In the genomic region with DNA sequence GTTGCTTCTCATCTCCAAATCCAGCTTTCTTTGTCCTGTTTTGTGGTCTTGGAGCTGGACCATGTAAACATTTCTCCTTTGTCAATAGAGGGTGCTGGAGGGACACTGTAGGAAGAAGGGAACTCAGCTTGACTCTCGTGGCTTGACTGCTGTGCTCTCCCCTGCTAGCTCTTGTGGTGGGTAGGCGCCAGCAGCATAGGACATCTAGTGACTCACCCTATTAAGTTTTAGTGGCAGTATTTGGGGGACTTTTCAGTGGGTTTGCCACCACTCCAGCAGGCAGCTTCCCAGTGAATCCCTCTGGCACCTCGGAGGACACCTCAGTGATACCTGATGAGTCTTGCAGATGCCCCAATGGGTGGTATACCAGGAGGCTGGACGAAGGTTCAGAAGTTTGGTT, we compare ENCODE assay signal across 8 cellular contexts.
DNase-seq lines count a peak whose midpoint lies in the region; ATAC-seq and TF ChIP-seq lines count a peak whose summit lies in the region.

No MANE protein-coding gene starts in this region.

- POLR2A ChIA-PET in GM10248 (lab: Yijun Ruan, JAX): no interaction called here
- POLR2A ChIA-PET in activated CD8-positive, alpha-beta T cell treated with anti-CD3 and anti-CD28 coated beads for 36 hours (lab: Charles Lee): no interaction called here

- no peaks in the 10 kb centered on the region for H3K27me3 ChIP-seq in vagina

- H3K9me3 ChIP-seq in vagina: no peaks in the 10 kb centered on the region

- H3K9me3 Mint-ChIP-seq in activated CD8-positive, alpha-beta T cell treated with anti-CD3 and anti-CD28 coated beads for 36 hours: no peaks in the 10 kb centered on the region

- H3K4me3 Mint-ChIP-seq in activated CD8-positive, alpha-beta T cell treated with anti-CD3 and anti-CD28 coated beads for 36 hours: no peak overlapping the region

- TF ChIP-seq POLR2A in vagina (IDR thresholded peaks at IDR 0.05): no peak

- H3K27ac ChIP-seq in vagina: peak overlapping the region; percentile 43

- peak; percentile 71 for ATAC-seq in activated CD8-positive, alpha-beta T cell treated with anti-CD3 and anti-CD28 coated beads for 36 hours
- ATAC-seq in HG02798 (IDR thresholded peaks at IDR 0.05; ENCODE audit: poor library complexity, unreplicated experiment): no peak

- H3K4me1 ChIP-seq in vagina: peaks cover 18% of the 10 kb centered on the region

- DNase-seq in GM10248 (ENCODE audit: extremely low spot score) (no peak), M059J (ENCODE audit: low read depth) (peak; percentile 82), iPS DF 19.7 (ENCODE audit: low read depth, low spot score) (peak; percentile 45), vagina (ENCODE audit: extremely low spot score in 2 of 2) (no peak), occipital lobe (lab: John Stamatoyannopoulos, UW) (no peak)
- DNase-seq in activated CD8-positive, alpha-beta T cell treated with anti-CD3 and anti-CD28 coated beads for 36 hours: peak; percentile 11
- no peak for DNase-seq in stimulated activated CD4-positive, alpha-beta T cell treated with anti-CD3 and anti-CD28 coated beads, Interleukin-12 subunit alpha, Interleukin-12 subunit beta, amount 100 ng/mL, for 4 hours

- no peaks in the 10 kb centered on the region for H3K36me3 ChIP-seq in vagina

- CTCF ChIA-PET in GM10248 (lab: Yijun Ruan, JAX): interaction anchor here (0.9 to 1.8 kb wide), 4 partner anchors 19 to 269 kb away, joined by 3 to 6 read pairs (median 4); no protein-coding TSS in a partner anchor
- CTCF ChIA-PET in activated CD8-positive, alpha-beta T cell treated with anti-CD3 and anti-CD28 coated beads for 36 hours (lab: Charles Lee): interaction anchor here (0.6 to 5.7 kb wide), 10 partner anchors 9 to 341 kb away, joined by 3 to 41 read pairs (median 6); partner anchors contain the start of gene YTHDC2

- no peak overlapping the region for H3K27ac Mint-ChIP-seq in activated CD8-positive, alpha-beta T cell treated with anti-CD3 and anti-CD28 coated beads for 36 hours

- TF ChIP-seq CTCF in GM10248 (IDR thresholded peaks at IDR 0.05; ENCODE audit: control extremely low read depth, extremely low read depth, low read depth, missing control alignments): peak; percentile 11
- TF ChIP-seq CTCF in activated CD8-positive, alpha-beta T cell treated with anti-CD3 and anti-CD28 coated beads for 36 hours (IDR thresholded peaks at IDR 0.05): no peak
- peak in 1 of 3 experiments; percentile 28 for TF ChIP-seq CTCF in vagina (IDR thresholded peaks at IDR 0.05)

- H3K4me1 Mint-ChIP-seq in activated CD8-positive, alpha-beta T cell treated with anti-CD3 and anti-CD28 coated beads for 36 hours (ENCODE audit: low read depth): peaks cover 4% of the 10 kb centered on the region

- H3K4me3 ChIP-seq in vagina: no peak overlapping the region

- H3K27me3 Mint-ChIP-seq in activated CD8-positive, alpha-beta T cell treated with anti-CD3 and anti-CD28 coated beads for 36 hours: peaks cover 10% of the 10 kb centered on the region

- intact Hi-C loops in activated CD8-positive, alpha-beta T cell treated with anti-CD3 and anti-CD28 coated beads for 36 hours (cut with micrococcal nuclease): loop anchor here (5.0 kb wide), 1 partner anchor 175 kb away; the partner anchor contains the start of gene YTHDC2
- intact Hi-C loops in vagina (cut with DNase I): loop anchor here (10.0 kb wide), 1 partner anchor 342 kb away; no protein-coding TSS in a partner anchor

- no peaks in the 10 kb centered on the region for H3K36me3 Mint-ChIP-seq in activated CD8-positive, alpha-beta T cell treated with anti-CD3 and anti-CD28 coated beads for 36 hours (ENCODE audit: low read depth)

Comparison
In these comparisons a context has a peak if more than half of its experiments do, and no peak if none do; other contexts are left out.
1. DNase-seq: peak in M059J (single experiment), activated CD8-positive, alpha-beta T cell treated with anti-CD3 and anti-CD28 coated beads for 36 hours (single experiment) and iPS DF 19.7 (single experiment); none in GM10248 (single experiment), vagina (0 of 2), stimulated activated CD4-positive, alpha-beta T cell treated with anti-CD3 and anti-CD28 coated beads, Interleukin-12 subunit alpha, Interleukin-12 subunit beta, amount 100 ng/mL, for 4 hours (single experiment) and occipital lobe (single experiment).